Comparison of ENCODE assay signal across 7 cellular contexts in the genomic region with DNA sequence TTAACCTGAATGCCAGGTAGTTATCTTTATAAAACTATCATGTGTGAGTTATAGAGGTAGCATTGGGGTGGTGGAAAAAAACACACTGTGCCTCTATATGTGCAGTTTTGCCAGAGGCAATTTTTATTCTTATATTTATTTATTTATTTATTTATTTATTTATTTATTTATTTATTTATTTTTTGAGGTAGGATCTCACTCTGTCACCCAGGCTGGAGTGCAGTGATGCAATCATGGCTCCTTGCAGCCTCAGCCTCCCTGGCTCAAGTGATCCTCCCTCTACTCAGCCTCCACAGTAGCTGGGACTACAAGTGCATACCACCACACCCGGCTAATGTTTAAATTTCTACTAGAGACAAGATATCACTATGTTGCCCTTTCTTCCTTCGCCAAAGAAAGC.
DNase-seq lines count a peak whose midpoint lies in the region; ATAC-seq and TF ChIP-seq lines count a peak whose summit lies in the region.
"Not testable (repeated sequence)": the region's sequence is repeated elsewhere in the genome, so short reads cannot be mapped to it uniquely, and the experiment has no call there.

No MANE protein-coding gene starts in this region.

- not testable (repeated sequence) for H3K9me3 ChIP-seq in HEK293 (ENCODE audit: control insufficient read depth, insufficient read depth, low read depth, low read length); SK-N-SH; aorta (ENCODE audit: control insufficient read depth, low read length)
- H3K9me3 ChIP-seq in endodermal cell (ENCODE audit: control insufficient read depth, low read length) (peaks cover 87% of the 10 kb centered on the region), hepatocyte (ENCODE audit: low read depth) (peaks cover 27% of the 10 kb centered on the region)

- under 1% methylated on average over 2 of the region's 2 CpGs for WGBS in SK-N-SH (ENCODE audit: low lambda C conversion rate)
- WGBS in endodermal cell (ENCODE audit: insufficient coverage in 1 of 2, insufficient read length in 1 of 2), 2 experiments, result 33 to 39% methylated on average over 2 of the region's 2 CpGs
- 35% methylated on average over 2 of the region's 2 CpGs for WGBS in hepatocyte (ENCODE audit: low lambda C conversion rate, missing lambda C conversion rate)
- 35 to 36% methylated on average over 2 of the region's 2 CpGs for WGBS in aorta, 2 donors

- H3K4me2 ChIP-seq in SK-N-SH, hepatocyte: not testable (repeated sequence)

- TF ChIP-seq CTCF in HEK293 (tag by site-specific recombination; IDR thresholded peaks at IDR 0.05); SK-N-SH (IDR thresholded peaks at IDR 0.05); endodermal cell (conservative IDR thresholded peaks at IDR 0.05); hepatocyte (IDR thresholded peaks at IDR 0.05; ENCODE audit: poor library complexity): not testable (repeated sequence)

- H3K4me1 Mint-ChIP-seq in endodermal cell; natural killer cell treated with Interleukin-12 subunit alpha and Interleukin-12 subunit beta and Interleukin-15 and Interleukin-18, amount 100 ng/mL, for 72 hours (ENCODE audit: low read depth in 2 of 2): not testable (repeated sequence)

- intact Hi-C loops in aorta (cut with DNase I), result not testable (repeated sequence)

- not testable (repeated sequence) for H3K27me3 Mint-ChIP-seq in endodermal cell (ENCODE audit: insufficient read depth); natural killer cell treated with Interleukin-12 subunit alpha and Interleukin-12 subunit beta and Interleukin-15 and Interleukin-18, amount 100 ng/mL, for 72 hours

- not testable (repeated sequence) for H3F3A ChIP-seq in SK-N-SH (replicated peaks; ENCODE audit: insufficient read depth)

- POLR2A ChIA-PET in HEK293 (lab: Yijun Ruan, JAX); SK-N-SH (lab: Yijun Ruan, JAX): not testable (repeated sequence)

- H3K27me3 ChIP-seq in SK-N-SH (ENCODE audit: insufficient read depth); endodermal cell (ENCODE audit: control insufficient read depth, insufficient read depth, low read length, poor library complexity, severe bottlenecking); hepatocyte; aorta (ENCODE audit: control insufficient read depth in 1 of 2, insufficient read depth in 2 of 2, low read length in 1 of 2): not testable (repeated sequence)

- H3K36me3 Mint-ChIP-seq in endodermal cell (ENCODE audit: low read depth); natural killer cell treated with Interleukin-12 subunit alpha and Interleukin-12 subunit beta and Interleukin-15 and Interleukin-18, amount 100 ng/mL, for 72 hours: not testable (repeated sequence)

- H3K36me3 ChIP-seq in HEK293 (ENCODE audit: control insufficient read depth in 2 of 2, insufficient read depth in 1 of 2, low read length in 2 of 2); SK-N-SH (replicated peaks in 1 of 2; ENCODE audit: control insufficient read depth in 1 of 2, insufficient read depth in 2 of 2, low read length in 1 of 2); endodermal cell (ENCODE audit: control insufficient read depth, insufficient read depth, low read length); hepatocyte (replicated peaks; ENCODE audit: insufficient read depth, low read depth); aorta (ENCODE audit: control insufficient read depth in 1 of 2, insufficient read depth in 2 of 2, low read length in 1 of 2): not testable (repeated sequence)

- not testable (repeated sequence) for H3K27ac Mint-ChIP-seq in endodermal cell; natural killer cell treated with Interleukin-12 subunit alpha and Interleukin-12 subunit beta and Interleukin-15 and Interleukin-18, amount 100 ng/mL, for 72 hours

- H4K20me1 ChIP-seq in SK-N-SH (ENCODE audit: insufficient read depth); hepatocyte (ENCODE audit: insufficient read depth, poor library complexity, severe bottlenecking): not testable (repeated sequence)

- H3K9me2 ChIP-seq in SK-N-SH; hepatocyte (replicated peaks; ENCODE audit: insufficient read depth): not testable (repeated sequence)

- DNase-seq in AG08396 (ENCODE audit: low spot score) (peak; percentile 7), SK-N-SH (peak; percentile 2), hepatocyte (ENCODE audit: low spot score) (peak; percentile 30)
- DNase-seq in endodermal cell, aorta: not testable (repeated sequence)
- DNase-seq in natural killer cell treated with Interleukin-12 subunit alpha and Interleukin-12 subunit beta and Interleukin-15 and Interleukin-18, amount 100 ng/mL, for 72 hours (ENCODE audit: low spot score), result peak; percentile 50

- not testable (repeated sequence) for H3K4me1 ChIP-seq in HEK293 (ENCODE audit: control insufficient read depth, insufficient read depth, low read length); SK-N-SH (ENCODE audit: control insufficient read depth in 1 of 2, insufficient read depth in 2 of 2, low read depth in 1 of 2, low read length in 1 of 2); endodermal cell (ENCODE audit: control insufficient read depth, insufficient read depth, low read length); hepatocyte (ENCODE audit: insufficient read depth); aorta (ENCODE audit: control insufficient read depth in 1 of 2, insufficient read depth in 2 of 2, low read length in 2 of 2)

- TF ChIP-seq EP300 in SK-N-SH (IDR thresholded peaks at IDR 0.05; ENCODE audit: borderline replicate concordance in 1 of 2, low read depth in 1 of 2, low read length in 1 of 2), result not testable (repeated sequence)

- not testable (repeated sequence) for ATAC-seq in natural killer cell treated with Interleukin-12 subunit alpha and Interleukin-12 subunit beta and Interleukin-15 and Interleukin-18, amount 100 ng/mL, for 72 hours
- ATAC-seq in aorta (ENCODE audit: low FRiP score), result peak; percentile 8

- not testable (repeated sequence) for H2AFZ ChIP-seq in SK-N-SH (ENCODE audit: low read depth); hepatocyte

- CTCF ChIA-PET in HEK293 (lab: Yijun Ruan, JAX); SK-N-SH (lab: Yijun Ruan, JAX): not testable (repeated sequence)

- not testable (repeated sequence) for H3K4me3 Mint-ChIP-seq in endodermal cell; natural killer cell treated with Interleukin-12 subunit alpha and Interleukin-12 subunit beta and Interleukin-15 and Interleukin-18, amount 100 ng/mL, for 72 hours

- H3K9me3 Mint-ChIP-seq in endodermal cell; natural killer cell treated with Interleukin-12 subunit alpha and Interleukin-12 subunit beta and Interleukin-15 and Interleukin-18, amount 100 ng/mL, for 72 hours: not testable (repeated sequence)

- not testable (repeated sequence) for TF ChIP-seq RAD21 in SK-N-SH (IDR thresholded peaks at IDR 0.05; ENCODE audit: low read length)

- not testable (repeated sequence) for H3K79me2 ChIP-seq in SK-N-SH (ENCODE audit: insufficient read depth); hepatocyte

- H3K27ac ChIP-seq in HEK293 (ENCODE audit: extremely low read depth, low read depth, low read length); SK-N-SH (ENCODE audit: low read depth in 2 of 2, low read length in 1 of 2); endodermal cell (ENCODE audit: low read depth, low read length); hepatocyte; aorta (ENCODE audit: low read depth in 1 of 2, low read length in 2 of 2): not testable (repeated sequence)

- not testable (repeated sequence) for H3K4me3 ChIP-seq in HEK293 (ENCODE audit: low read depth, low read length); SK-N-SH (ENCODE audit: low read depth in 2 of 2, low read length in 1 of 2); hepatocyte; aorta (ENCODE audit: low read length in 2 of 2)
- H3K4me3 ChIP-seq in endodermal cell (ENCODE audit: low read length), result peak overlapping the region; percentile 5

- H3K9ac ChIP-seq in SK-N-SH; endodermal cell (ENCODE audit: extremely low read depth, low read length, poor library complexity, severe bottlenecking): not testable (repeated sequence)

TF ChIP-seq in HEK293, 187 proteins besides CTCF, POLR2A, EP300 and RAD21 (continues in another document):
- TF ChIP-seq ZNF354C (tag by site-specific recombination; IDR thresholded peaks at IDR 0.05; ENCODE audit: borderline replicate concordance, low read depth), result peak; percentile 27; the same call in 1 of the 2 replicates
